ENCODE assay signal across 11 cellular contexts in the genomic region with DNA sequence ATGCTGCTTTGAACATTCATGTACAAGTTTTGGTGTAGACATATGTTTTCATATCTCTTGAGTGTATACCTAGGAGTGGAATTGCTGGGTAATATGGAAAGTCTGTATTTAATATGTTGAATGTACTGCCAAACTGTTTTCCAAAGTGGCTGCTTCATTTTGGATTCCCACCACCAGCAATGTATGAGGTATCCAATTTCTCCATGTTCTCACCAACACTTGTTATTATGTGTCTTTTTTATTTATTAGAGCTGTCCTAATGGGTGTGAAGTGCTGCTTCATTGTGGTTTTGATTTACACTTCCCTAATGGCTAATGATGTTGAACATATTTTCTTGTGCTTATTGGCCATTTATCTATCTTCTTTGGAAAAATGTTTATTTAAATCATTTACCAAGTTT.
"Had no signal": no experiment of that assay in that cellular context is flagged by ENCODE, and none has a peak within 500 bp of the region (broad histone marks: within the 10 kb centered on the region; RNA-seq: fewer than 3 reads in every experiment).

No MANE protein-coding gene starts in this region.

- DNase-seq: GM23248, GOT3, H7, H9, HCEC 1CT, HFFc6 had no signal

- H3K36me3 ChIP-seq: HAP-1 had no signal

- ATAC-seq: GM23338, HCT116 had no signal

- FAIRE-seq: H1, H54 had no signal

- H3K9ac ChIP-seq: GM23248 had no signal

- H2AFZ ChIP-seq: GM23248, GM23338 had no signal

- H3K9me3 ChIP-seq: HAP-1 had no signal

- H3K27ac ChIP-seq: GM23248 had no signal

- H3K4me2 ChIP-seq: GM23338 had no signal

- H3K4me1 ChIP-seq: HAP-1 had no signal

- H3K4me3 ChIP-seq: GM23248, GM23338, HAP-1 had no signal
